Comparison of ENCODE assay signal across 8 cellular contexts in the genomic region with DNA sequence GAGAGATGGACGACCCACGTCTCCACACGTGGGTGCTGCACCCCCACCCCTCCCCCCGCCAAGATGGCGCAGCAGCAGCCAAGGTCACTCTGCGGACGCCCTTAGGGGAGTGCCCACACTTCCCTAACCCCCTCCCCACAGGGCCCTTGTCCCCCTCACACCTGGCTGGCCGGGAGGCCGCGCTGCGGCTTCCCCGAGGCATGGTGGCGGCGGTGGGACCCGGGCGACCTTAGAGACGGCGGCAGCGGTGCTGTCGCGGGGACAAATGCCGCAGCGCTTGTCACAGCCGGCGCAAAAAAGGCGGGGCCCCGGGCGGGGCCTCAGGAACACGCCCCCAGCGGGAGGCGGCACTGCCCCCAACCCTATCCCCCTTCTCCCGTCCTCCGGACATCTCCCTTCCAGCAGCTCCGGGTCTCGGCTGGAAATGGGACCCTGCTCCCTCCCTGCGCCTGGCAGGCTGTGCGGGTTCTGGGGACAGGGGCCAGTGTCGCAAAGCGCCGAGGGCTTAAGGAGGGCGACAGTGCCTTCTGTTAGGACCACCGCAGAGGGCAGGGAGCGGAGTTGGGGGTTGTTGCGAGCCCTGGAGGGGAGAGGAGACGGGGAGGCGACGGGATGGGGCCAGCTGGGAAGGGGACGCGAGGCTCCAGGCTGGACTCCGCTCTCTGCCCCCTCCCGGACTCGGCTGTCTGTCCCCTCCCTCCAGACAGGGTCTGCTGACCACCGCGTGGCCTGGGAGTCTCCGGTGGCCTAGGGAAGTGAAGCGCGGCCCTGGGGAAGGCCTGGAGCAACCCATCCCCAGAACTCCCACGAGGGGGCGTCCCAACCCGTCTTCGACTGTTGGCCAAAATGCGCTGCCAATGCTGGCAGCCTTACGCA. TPM values are rescaled to one million over a fixed set of nuclear protein-coding genes. Genes with fewer than 3 reads are reported as not detected.
DNase-seq lines count a peak whose midpoint lies in the region; ATAC-seq, FAIRE-seq and TF ChIP-seq lines count a peak whose summit lies in the region.

TSS of gene CHCHD10 (minus strand) at position 300 of the 876 bp plus-strand sequence. CDS start at position 202, 98 bp downstream.

- H3K27ac Mint-ChIP-seq in activated naive CD8-positive, alpha-beta T cell: peak within 1 kb of the TSS; percentile 70

- peak; percentile 48 for ATAC-seq in GM19023 (IDR thresholded peaks at IDR 0.05; ENCODE audit: unreplicated experiment)
- peak; percentile 82 for ATAC-seq in Right ventricle myocardium inferior
- ATAC-seq in pancreas: peak; percentile 82 to 93 (median 87)

- H3K27me3 ChIP-seq in pancreas (no peaks in the 10 kb centered on the region), tibial artery (no peaks in the 10 kb centered on the region)

- H3K4me1 ChIP-seq in pancreas (peaks cover 0 to 9% (median 0%) of the 10 kb centered on the region in 3 donors), tibial artery (peaks cover 0 to 69% (median 43%) of the 10 kb centered on the region in 4 donors)

- H3K27ac ChIP-seq in pancreas (peak within 1 kb of the TSS; percentile 54 to 73 (median 70)), tibial artery (peak within 1 kb of the TSS; percentile 67 to 88)

- no peaks in the 10 kb centered on the region for H3K36me3 ChIP-seq in pancreas
- peaks cover 0 to 13% (median 0%) of the 10 kb centered on the region in 3 donors for H3K36me3 ChIP-seq in tibial artery

- H3K36me3 Mint-ChIP-seq in activated naive CD8-positive, alpha-beta T cell: no peaks in the 10 kb centered on the region

- H3K4me1 Mint-ChIP-seq in activated naive CD8-positive, alpha-beta T cell (ENCODE audit: low read depth): peaks cover 47% of the 10 kb centered on the region

- TF ChIP-seq CTCF in AG09319 (IDR thresholded peaks at IDR 0.05; ENCODE audit: low read depth, low read length) (peak; percentile 84), LNCAP (IDR thresholded peaks at IDR 0.05) (peak; percentile 61), pancreas (IDR thresholded peaks at IDR 0.05) (peak; percentile 54 to 77 (median 70)), tibial artery (IDR thresholded peaks at IDR 0.05) (peak; percentile 84 to 91)

- peak within 1 kb of the TSS; percentile 87 for H3K4me3 Mint-ChIP-seq in activated naive CD8-positive, alpha-beta T cell

- no peaks in the 10 kb centered on the region for H3K9me3 Mint-ChIP-seq in activated naive CD8-positive, alpha-beta T cell (ENCODE audit: low read depth)

- no peak for FAIRE-seq in pancreas (lab: Jason Lieb, UNC)

- intact Hi-C loops in Right ventricle myocardium inferior (cut with DNase I): loop anchor here (2.0 to 5.0 kb wide), 3 partner anchors 19 to 141 kb away; partner anchors contain the start of gene SMARCB1
- intact Hi-C loops in pancreas (cut with DNase I): loop anchor here in 2 of 3 donors (5.0 kb wide), 1 partner anchor 79 kb away; no protein-coding TSS in a partner anchor
- intact Hi-C loops in tibial artery (cut with DNase I; ENCODE audit: low total_unique reads): loop anchor here (5.0 kb wide), 1 partner anchor 79 kb away; no protein-coding TSS in a partner anchor

- no peaks in the 10 kb centered on the region for H3K9me3 ChIP-seq in pancreas
- no peaks in the 10 kb centered on the region for H3K9me3 ChIP-seq in tibial artery

- H3K4me3 ChIP-seq in pancreas (peak within 1 kb of the TSS; percentile 58 to 90 (median 77)), tibial artery (peak within 1 kb of the TSS; percentile 58 to 88)

- WGBS in pancreas, 2 donors: 0% methylated on average over 60 to 63 of the region's 63 CpGs

- DNase-seq in AG09319 (ENCODE audit: extremely low read depth, low read depth): no peak
- DNase-seq in SKM-1 (lab: John Stamatoyannopoulos, UW; ENCODE audit: unreplicated experiment): peak; percentile 66
- peak; percentile 93 for DNase-seq in Right ventricle myocardium inferior (ENCODE audit: missing footprints)
- peak; percentile 81 to 93 (median 86) for DNase-seq in pancreas
- peak; percentile 68 to 90 for DNase-seq in tibial artery

- no peaks in the 10 kb centered on the region for H3K27me3 Mint-ChIP-seq in activated naive CD8-positive, alpha-beta T cell

RNA-seq across cellular contexts. Expression of gene CHCHD10, which starts in this region (rescaled TPM):
- total RNA-seq in Right ventricle myocardium inferior: 1,642 TPM
- 10 to 100 TPM; 30.6 to 75.5 (median 50.6) TPM for total RNA-seq in pancreas
- 100 to 1,000 TPM in 1 of 2 donors, 10 to 100 TPM in 1; 81.2 to 134 TPM for polyA plus RNA-seq in pancreas

Comparison
In these comparisons a context has a peak if more than half of its experiments do, and no peak if none do; other contexts are left out.
1. RNA of gene CHCHD10 (total RNA-seq): 1,642 TPM in Right ventricle myocardium inferior (single experiment); 30.6 to 75.5 TPM in pancreas; every median in the first group is over 10 times any median in the second.
2. Peak in every context shown above with its lines, with median percentiles within 50 percentile points of each other: CTCF ChIP-seq and ATAC-seq.